In the genomic region with DNA sequence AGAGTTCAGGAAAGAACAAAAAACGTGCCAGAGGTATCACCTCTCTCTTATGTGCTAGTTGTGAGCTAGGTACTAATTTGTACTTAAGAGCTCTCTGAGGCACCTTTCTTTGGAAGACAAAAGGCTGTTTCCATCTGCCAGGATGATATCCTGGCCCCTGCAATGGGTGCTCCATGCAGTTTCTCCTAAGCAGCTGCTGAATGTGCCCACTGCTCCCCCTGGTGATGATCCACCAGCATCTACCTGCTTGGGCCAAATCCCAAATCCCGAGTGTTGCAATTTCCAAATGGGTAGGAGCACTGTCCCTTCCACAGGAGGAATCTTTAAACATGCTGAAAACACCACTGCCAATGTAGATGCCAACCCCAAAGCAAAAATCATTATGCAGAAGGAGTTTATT, we compare ENCODE assay signal across 8 cellular contexts.
A peak's percentile ranks its signal among the peaks of the same experiment; 100 is the strongest.
DNase-seq lines count a peak whose midpoint lies in the region; ATAC-seq and TF ChIP-seq lines count a peak whose summit lies in the region.

No MANE protein-coding gene starts in this region.

- H3K27ac ChIP-seq in SK-N-MC, result no peak overlapping the region

- no peak overlapping the region for H3K4me3 ChIP-seq in SK-N-MC

- TF ChIP-seq EP300 in Ishikawa (IDR thresholded peaks at IDR 0.05; ENCODE audit: borderline replicate concordance), result no peak

- no peak overlapping the region for H3K9ac ChIP-seq in SK-N-MC (ENCODE audit: insufficient read length)

- ATAC-seq in GM18520 (IDR thresholded peaks at IDR 0.05; ENCODE audit: unreplicated experiment) (no peak), HG03565 (IDR thresholded peaks at IDR 0.05; ENCODE audit: unreplicated experiment) (no peak)

- TF ChIP-seq RAD21 in Ishikawa (IDR thresholded peaks at IDR 0.05; ENCODE audit: low read depth), result peak; percentile 63

- H3K36me3 ChIP-seq in SK-N-MC (ENCODE audit: insufficient read depth, low read length), result no peaks in the 10 kb centered on the region

- H3K9me3 ChIP-seq in SK-N-MC (ENCODE audit: low read depth, low read length), result no peaks in the 10 kb centered on the region

- DNase-seq in COLO668 (lab: John Stamatoyannopoulos, UW; ENCODE audit: unreplicated experiment), result peak; percentile 55
- peak; percentile 1 for DNase-seq in SK-N-MC (ENCODE audit: low read depth, low spot score)
- peak; percentile 50 for DNase-seq in iPS DF 19.7 (ENCODE audit: low read depth, low spot score)
- DNase-seq in stimulated activated CD4-positive, alpha-beta T cell treated with anti-CD3 and anti-CD28 coated beads, Interleukin-15, amount 100 ng/mL, for 24 hours, result no peak
- no peak for DNase-seq in activated CD4-positive, alpha-beta T cell treated with anti-CD3 and anti-CD28 coated beads for 1 hour

TF ChIP-seq in Ishikawa, 13 proteins besides CTCF, POLR2A, EP300 and RAD21:
- TF ChIP-seq EGR1 (IDR thresholded peaks at IDR 0.05) (no peak), TAF1 (IDR thresholded peaks at IDR 0.05; ENCODE audit: low read depth) (no peak), CEBPB (IDR thresholded peaks at IDR 0.05) (0 out of 2 replicates have a peak, but pooled peaks have one; percentile 5), TCF12 (IDR thresholded peaks at IDR 0.05; ENCODE audit: low read depth) (no peak), TEAD4 (IDR thresholded peaks at IDR 0.05) (no peak)

Comparison
In these comparisons a context has a peak if more than half of its experiments do, and no peak if none do; other contexts are left out.
1. DNase-seq: peak in COLO668 (single experiment), SK-N-MC (single experiment) and iPS DF 19.7 (single experiment); none in stimulated activated CD4-positive, alpha-beta T cell treated with anti-CD3 and anti-CD28 coated beads, Interleukin-15, amount 100 ng/mL, for 24 hours (single experiment) and activated CD4-positive, alpha-beta T cell treated with anti-CD3 and anti-CD28 coated beads for 1 hour (single experiment).